Comparison of ENCODE assay signal across 8 cellular contexts in genomic region chr13:43057653-43058317, GRCh38. TPM values are rescaled to one million over a fixed set of nuclear protein-coding genes. Genes with fewer than 3 reads are reported as not detected.
A peak's percentile ranks its signal among the peaks of the same experiment; 100 is the strongest.
DNase-seq lines count a peak whose midpoint lies in the region; ATAC-seq, FAIRE-seq and TF ChIP-seq lines count a peak whose summit lies in the region.

No MANE protein-coding gene starts in this region.

- no peaks in the 10 kb centered on the region for H4K20me1 ChIP-seq in HCT116 (ENCODE audit: insufficient read depth)

- ATAC-seq in HCT116: peak; percentile 71
- ATAC-seq in GM18873 (IDR thresholded peaks at IDR 0.05; ENCODE audit: low FRiP score, unreplicated experiment): no peak

- H3K27ac ChIP-seq in HCT116 (ENCODE audit: low read depth, low read length): peak overlapping the region; percentile 73
- H3K27ac ChIP-seq in esophagus squamous epithelium: peak overlapping the region; percentile 15 to 71 (median 35)

- DNase-seq in AG09309 (ENCODE audit: low read depth): peak; percentile 11
- DNase-seq in HCT116 (ENCODE audit: low read depth, low spot score): peak; percentile 68
- DNase-seq in esophagus squamous epithelium (lab: John Stamatoyannopoulos, UW): no peak
- no peak for DNase-seq in GM19240 (ENCODE audit: insufficient read length, low spot score)
- DNase-seq in RCC 7860 (ENCODE audit: low spot score): no peak
- DNase-seq in NCI-H524 (lab: John Stamatoyannopoulos, UW): no peak

- H3K36me3 Mint-ChIP-seq in T-helper 1 cell treated with Interleukin-12 subunit alpha and Interleukin-12 subunit beta and Interleukin-4 antibody, amounts not matched to agents 30 μg/mL and 1 μg/mL, for 36 hours (ENCODE audit: low read depth): peaks cover 14% of the 10 kb centered on the region

- peaks cover 15% of the 10 kb centered on the region for H3K79me2 ChIP-seq in HCT116 (ENCODE audit: insufficient read depth, low read length)

- no peaks in the 10 kb centered on the region for H3K36me3 ChIP-seq in HCT116 (ENCODE audit: control insufficient read depth in 1 of 2, insufficient read depth in 2 of 2, low read length in 2 of 2)
- peaks cover 0 to 8% (median 0%) of the 10 kb centered on the region in 3 donors for H3K36me3 ChIP-seq in esophagus squamous epithelium

- 45% methylated on average over 2 of the region's 3 CpGs; no CpG with 5 or more reads in 1 of the 2 donors for WGBS in esophagus squamous epithelium, 2 donors

- peak overlapping the region; percentile 58 for H3K4me2 ChIP-seq in HCT116 (ENCODE audit: low read length)

- BruUV-seq in HCT116 (replicated peaks; lab: Mats Ljungman, UMichigan): no TSS peak

- H2AFZ ChIP-seq in HCT116 (ENCODE audit: low read depth, low read length, poor library complexity, severe bottlenecking): no peak overlapping the region

- intact Hi-C loops in HCT116 (cut with micrococcal nuclease) (no loop called here), esophagus squamous epithelium (cut with DNase I) (no loop called here)

- POLR2A ChIA-PET in HCT116 (lab: Charles Lee): interaction anchor here (1.6 kb wide), 1 partner anchor 35 kb away, joined by 5 read pairs; the partner anchor contains the start of gene DNAJC15

- H3K4me3 Mint-ChIP-seq in T-helper 1 cell treated with Interleukin-12 subunit alpha and Interleukin-12 subunit beta and Interleukin-4 antibody, amounts not matched to agents 30 μg/mL and 1 μg/mL, for 36 hours: peak overlapping the region; percentile 43

- H3K4me1 Mint-ChIP-seq in T-helper 1 cell treated with Interleukin-12 subunit alpha and Interleukin-12 subunit beta and Interleukin-4 antibody, amounts not matched to agents 30 μg/mL and 1 μg/mL, for 36 hours (ENCODE audit: low read depth): peaks cover 45% of the 10 kb centered on the region

- H3K27me3 ChIP-seq in HCT116 (ENCODE audit: insufficient read depth, low read length) (no peaks in the 10 kb centered on the region), esophagus squamous epithelium (no peaks in the 10 kb centered on the region)

- CTCF ChIA-PET in HCT116 (lab: Charles Lee): no interaction called here

- no peak for TF ChIP-seq RAD21 in HCT116 (IDR thresholded peaks at IDR 0.05; ENCODE audit: low read depth)

- no peak for FAIRE-seq in RCC 7860 (lab: Jason Lieb, UNC)

- no peak for TF ChIP-seq POLR2A in HCT116 (IDR thresholded peaks at IDR 0.05; ENCODE audit: borderline replicate concordance, extremely low read depth, insufficient read depth, insufficient read length)
- TF ChIP-seq POLR2A in esophagus squamous epithelium (IDR thresholded peaks at IDR 0.05): no peak

- H3K9me3 Mint-ChIP-seq in T-helper 1 cell treated with Interleukin-12 subunit alpha and Interleukin-12 subunit beta and Interleukin-4 antibody, amounts not matched to agents 30 μg/mL and 1 μg/mL, for 36 hours: no peaks in the 10 kb centered on the region

- peak overlapping the region; percentile 80 for H3K27ac Mint-ChIP-seq in T-helper 1 cell treated with Interleukin-12 subunit alpha and Interleukin-12 subunit beta and Interleukin-4 antibody, amounts not matched to agents 30 μg/mL and 1 μg/mL, for 36 hours

- TF ChIP-seq CTCF in AG09309 (IDR thresholded peaks at IDR 0.05; ENCODE audit: control insufficient read depth, insufficient read depth, low read depth, low read length, missing control alignments) (no peak), HCT116 (IDR thresholded peaks at IDR 0.05 in 2 of 3, conservative IDR thresholded peaks at IDR 0.05 in 1 of 3; ENCODE audit: borderline replicate concordance in 1 of 3, insufficient read depth in 1 of 3, low read depth in 2 of 3, low read length in 2 of 3) (no peak), esophagus squamous epithelium (IDR thresholded peaks at IDR 0.05) (no peak)

- peaks cover 39 to 70% of the 10 kb centered on the region in 2 experiments for H3K4me1 ChIP-seq in HCT116 (ENCODE audit: control insufficient read depth in 1 of 2, insufficient read depth in 2 of 2, low read length in 2 of 2)
- H3K4me1 ChIP-seq in esophagus squamous epithelium: peaks cover 19 to 57% (median 29%) of the 10 kb centered on the region in 3 donors

- H3K9me3 ChIP-seq in HCT116 (ENCODE audit: control insufficient read depth in 1 of 2, insufficient read depth in 1 of 2, low read depth in 1 of 2, low read length in 2 of 2) (no peaks in the 10 kb centered on the region), esophagus squamous epithelium (no peaks in the 10 kb centered on the region)

- H3K4me3 ChIP-seq in AG09309 (ENCODE audit: control insufficient read depth, low read depth, low read length) (no peak overlapping the region), HCT116 (replicated peaks in 1 of 2; ENCODE audit: low read depth in 1 of 2, low read length in 2 of 2) (peak overlapping the region; percentile 8 to 25), esophagus squamous epithelium (no peak overlapping the region)

- peak overlapping the region; percentile 31; the same call in 1 of the 2 replicates for H3K9ac ChIP-seq in HCT116 (ENCODE audit: low read length)

- no peaks in the 10 kb centered on the region for H3K9me2 ChIP-seq in HCT116 (ENCODE audit: insufficient read depth)

- RAD21 ChIA-PET in HCT116 (lab: Charles Lee; ENCODE audit: low non-redundant PET in 1 of 2, low total read pairs in 2 of 2, uncharacterized antibody in 2 of 2, unreplicated experiment in 2 of 2): no interaction called here

- H3K27me3 Mint-ChIP-seq in T-helper 1 cell treated with Interleukin-12 subunit alpha and Interleukin-12 subunit beta and Interleukin-4 antibody, amounts not matched to agents 30 μg/mL and 1 μg/mL, for 36 hours (ENCODE audit: low read depth): no peaks in the 10 kb centered on the region

TF ChIP-seq in HCT116, 20 proteins besides CTCF, POLR2A, EP300 and RAD21:
- TF ChIP-seq ELF1 (IDR thresholded peaks at IDR 0.05; ENCODE audit: borderline replicate concordance, low read depth) (no peak), REST (IDR thresholded peaks at IDR 0.05; ENCODE audit: low read depth) (no peak), SP1 (IDR thresholded peaks at IDR 0.05; ENCODE audit: low read depth) (peak; percentile 56), MAX (IDR thresholded peaks at IDR 0.05) (no peak), TCF7L2 (IDR thresholded peaks at IDR 0.05; ENCODE audit: borderline replicate concordance, extremely low read depth, insufficient read depth, insufficient read length) (peak; percentile 93), FOSL1 (IDR thresholded peaks at IDR 0.05; ENCODE audit: low read depth) (no peak), ZNF274 (IDR thresholded peaks at IDR 0.05; ENCODE audit: low read depth, low read length) (no peak), POLR2AphosphoS5 (IDR thresholded peaks at IDR 0.05; ENCODE audit: low read depth, low read length) (no peak), ZFX (IDR thresholded peaks at IDR 0.05) (no peak), JUND (IDR thresholded peaks at IDR 0.05) (peak; percentile 18), SRF (IDR thresholded peaks at IDR 0.05; ENCODE audit: low read depth) (no peak), CBX3 (IDR thresholded peaks at IDR 0.05; ENCODE audit: low read depth) (no peak)
- TF ChIP-seq, protein P1, sequence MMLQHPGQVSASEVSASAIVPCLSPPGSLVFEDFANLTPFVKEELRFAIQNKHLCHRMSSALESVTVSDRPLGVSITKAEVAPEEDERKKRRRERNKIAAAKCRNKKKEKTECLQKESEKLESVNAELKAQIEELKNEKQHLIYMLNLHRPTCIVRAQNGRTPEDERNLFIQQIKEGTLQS (IDR thresholded peaks at IDR 0.05): no peak

RNA-seq across cellular contexts. Expression of gene DNAJC15, which starts 34.4 kb away (rescaled TPM):
- total RNA-seq in HCT116 (2021; ENCODE audit: unreplicated experiment) (10.8 TPM), esophagus squamous epithelium (10 to 100 TPM in 2 of 4 donors, 1 to 10 TPM in 2; 2.9 to 15.0 (median 9.0) TPM)
- polyA plus RNA-seq in HCT116 (2012): 11.8 and 14.6 TPM in 2 replicates

Comparison
In these comparisons a context has a peak if more than half of its experiments do, and no peak if none do; other contexts are left out.
1. DNase-seq: peak in AG09309 (single experiment) and HCT116 (single experiment); none in esophagus squamous epithelium (single experiment), GM19240 (single experiment), RCC 7860 (single experiment) and NCI-H524 (0 of 2).
2. H3K4me3 ChIP-seq: peak in HCT116 (2 of 2); none in AG09309 (single experiment) and esophagus squamous epithelium (0 of 4).